21 cellular contexts compared by ENCODE assay signal in genomic region chr10:14190702-14191101, GRCh38.
A peak's percentile ranks its signal among the peaks of the same experiment; 100 is the strongest.
DNase-seq lines count a peak whose midpoint lies in the region; ATAC-seq and TF ChIP-seq lines count a peak whose summit lies in the region.
"Had no signal": no experiment of that assay in that cellular context is flagged by ENCODE, and none has a peak within 500 bp of the region (broad histone marks: within the 10 kb centered on the region; RNA-seq: fewer than 3 reads in every experiment).

No MANE protein-coding gene starts in this region.

- no peaks in the 10 kb centered on the region for H4K20me1 ChIP-seq in BLaER1 treated with 17β-estradiol and CSF1 and Interleukin-3, amounts not matched to agents 10 nM and 100 nM
- H4K20me1 ChIP-seq: BLaER1 had no signal

- H3K27me3 Mint-ChIP-seq in endothelial cell (ENCODE audit: unreplicated experiment) (peaks cover 2% of the 10 kb centered on the region), type B pancreatic cell (peaks cover 15% of the 10 kb centered on the region)

- H3K4me3 ChIP-seq in BLaER1 treated with 17β-estradiol and CSF1 and Interleukin-3, amounts not matched to agents 10 nM and 100 nM: no peak overlapping the region
- H3K4me3 ChIP-seq in mesodermal cell (ENCODE audit: extremely low read depth, insufficient read depth, low read length, poor library complexity, severe bottlenecking) (no peak overlapping the region), esophagus squamous epithelium (no peak overlapping the region)
- H3K4me3 ChIP-seq: BLaER1, GM12878 had no signal

- H3K36me3 ChIP-seq in BLaER1 treated with 17β-estradiol and CSF1 and Interleukin-3, amounts not matched to agents 10 nM and 100 nM: no peaks in the 10 kb centered on the region
- H3K36me3 ChIP-seq in mesodermal cell (ENCODE audit: control insufficient read depth, insufficient read depth, low read length) (no peaks in the 10 kb centered on the region), esophagus squamous epithelium (no peaks in the 10 kb centered on the region)
- H3K36me3 ChIP-seq: BLaER1 had no signal

- no peak for TF ChIP-seq CTCF in endothelial cell (IDR thresholded peaks at IDR 0.05; ENCODE audit: unreplicated experiment)
- TF ChIP-seq CTCF in type B pancreatic cell (conservative IDR thresholded peaks at IDR 0.05): no peak
- no peak for TF ChIP-seq CTCF in esophagus squamous epithelium (IDR thresholded peaks at IDR 0.05)

- H3K27me3 ChIP-seq in BLaER1 treated with 17β-estradiol and CSF1 and Interleukin-3, amounts not matched to agents 10 nM and 100 nM: no peaks in the 10 kb centered on the region
- peaks cover 0 to 9% (median 0%) of the 10 kb centered on the region in 4 donors for H3K27me3 ChIP-seq in esophagus squamous epithelium
- H3K27me3 ChIP-seq: BLaER1 had no signal

- H3K27ac ChIP-seq in BLaER1 treated with 17β-estradiol and CSF1 and Interleukin-3, amounts not matched to agents 10 nM and 100 nM: peak overlapping the region in 6 of 11 experiments; percentile 31 to 65 (median 48); a peak in 9 of 22 replicates
- H3K27ac ChIP-seq in mesodermal cell (ENCODE audit: low read depth, low read length, severe bottlenecking) (peak overlapping the region; percentile 25), esophagus squamous epithelium (no peak overlapping the region)
- H3K27ac ChIP-seq: 22Rv1, BLaER1 had no signal

- TF ChIP-seq POLR2A in esophagus squamous epithelium (IDR thresholded peaks at IDR 0.05): no peak

- intact Hi-C loops in esophagus squamous epithelium (cut with DNase I): loop anchor here (10.0 kb wide), 1 partner anchor 406 kb away; no protein-coding TSS in a partner anchor

- no peak overlapping the region for H3K4me3 Mint-ChIP-seq in endothelial cell (ENCODE audit: unreplicated experiment)
- no peak overlapping the region for H3K4me3 Mint-ChIP-seq in type B pancreatic cell
- H3K4me3 Mint-ChIP-seq: B cell; CD4-positive, alpha-beta T cell; CD8-positive, alpha-beta memory T cell had no signal

- H3K4me1 Mint-ChIP-seq in endothelial cell (ENCODE audit: unreplicated experiment) (peaks cover 16% of the 10 kb centered on the region), type B pancreatic cell (ENCODE audit: unreplicated experiment) (peaks cover 15% of the 10 kb centered on the region)

- no peak overlapping the region for H3K9ac ChIP-seq in BLaER1 treated with 17β-estradiol and CSF1 and Interleukin-3, amounts not matched to agents 10 nM and 100 nM
- H3K9ac ChIP-seq: BLaER1 had no signal

- H3K36me3 Mint-ChIP-seq in endothelial cell (ENCODE audit: low read depth, unreplicated experiment): no peaks in the 10 kb centered on the region
- no peaks in the 10 kb centered on the region for H3K36me3 Mint-ChIP-seq in type B pancreatic cell
- H3K36me3 Mint-ChIP-seq: CD14-positive monocyte; CD8-positive, alpha-beta memory T cell had no signal

- ATAC-seq in GM19467 (IDR thresholded peaks at IDR 0.05; ENCODE audit: unreplicated experiment): no peak
- ATAC-seq: GM12878 had no signal

- H3K9me3 ChIP-seq in BLaER1 treated with 17β-estradiol and CSF1 and Interleukin-3, amounts not matched to agents 10 nM and 100 nM (replicated peaks in 1 of 11): no peaks in the 10 kb centered on the region
- H3K9me3 ChIP-seq in mesodermal cell (ENCODE audit: control insufficient read depth, low read length) (no peaks in the 10 kb centered on the region), esophagus squamous epithelium (no peaks in the 10 kb centered on the region)
- H3K9me3 ChIP-seq: BLaER1 had no signal

- no peak for DNase-seq in endothelial cell (ENCODE audit: low spot score)
- peak; percentile 10 for DNase-seq in type B pancreatic cell (ENCODE audit: extremely low spot score, unreplicated experiment)
- DNase-seq in SKM-1 (lab: John Stamatoyannopoulos, UW; ENCODE audit: unreplicated experiment): no peak
- no peak for DNase-seq in esophagus squamous epithelium (lab: John Stamatoyannopoulos, UW)
- DNase-seq: CD4-positive, alpha-beta T cell; CD8-positive, alpha-beta memory T cell; DMS 273 treated with DMSO at 0.1 percent for 48 hours; DMS79; EL; GDM1; GOT3; H7; HCEC 1CT had no signal

- no peaks in the 10 kb centered on the region for H3K9me3 Mint-ChIP-seq in endothelial cell (ENCODE audit: unreplicated experiment)
- peaks cover under 1% of the 10 kb centered on the region for H3K9me3 Mint-ChIP-seq in type B pancreatic cell
- H3K9me3 Mint-ChIP-seq: CD4-positive, alpha-beta T cell; CD8-positive, alpha-beta memory T cell had no signal

- H3K4me2 ChIP-seq in BLaER1 treated with 17β-estradiol and CSF1 and Interleukin-3, amounts not matched to agents 10 nM and 100 nM: peak overlapping the region in 6 of 11 experiments; percentile 59 to 82 (median 72); a peak in 9 of 22 replicates
- H3K4me2 ChIP-seq: BLaER1 had no signal

- peaks cover 21 to 48% (median 43%) of the 10 kb centered on the region in 10 experiments for H3K4me1 ChIP-seq in BLaER1 treated with 17β-estradiol and CSF1 and Interleukin-3, amounts not matched to agents 10 nM and 100 nM
- H3K4me1 ChIP-seq in mesodermal cell (ENCODE audit: control insufficient read depth, insufficient read depth, low read length, poor library complexity, severe bottlenecking): no peaks in the 10 kb centered on the region
- peaks cover 0 to under 1% (median 0%) of the 10 kb centered on the region in 3 donors for H3K4me1 ChIP-seq in esophagus squamous epithelium

- WGBS in mesodermal cell (ENCODE audit: insufficient coverage in 2 of 2), 2 experiments: 90 to 94% methylated on average over 2 of the region's 4 CpGs
- 78 to 81% methylated on average over 4 of the region's 4 CpGs for WGBS in esophagus squamous epithelium, 2 donors

- peak overlapping the region; percentile 61 for H3K27ac Mint-ChIP-seq in endothelial cell (ENCODE audit: unreplicated experiment)
- no peak overlapping the region for H3K27ac Mint-ChIP-seq in type B pancreatic cell
- H3K27ac Mint-ChIP-seq: B cell; CD14-positive monocyte; CD4-positive, alpha-beta T cell; CD8-positive, alpha-beta memory T cell had no signal

Comparison
In these comparisons a context has a peak if more than half of its experiments do, and no peak if none do; other contexts are left out.
1. H3K27ac ChIP-seq: peak in BLaER1 treated with 17β-estradiol and CSF1 and Interleukin-3, amounts not matched to agents 10 nM and 100 nM (6 of 11) and mesodermal cell (single experiment); none in esophagus squamous epithelium (0 of 4).